Comparison of ENCODE assay signal across 8 cellular contexts in genomic region chr5:59598547-59598874, GRCh38.
DNase-seq lines count a peak whose midpoint lies in the region; TF ChIP-seq lines count a peak whose summit lies in the region.

No MANE protein-coding gene starts in this region.

- peak overlapping the region; percentile 53 for H3K9ac ChIP-seq in mucosa of rectum (ENCODE audit: low read depth in 1 of 2, low read length in 2 of 2)

- no peaks in the 10 kb centered on the region for H4K20me1 ChIP-seq in DOHH2 (ENCODE audit: control insufficient read depth, insufficient read depth, low read depth, low read length)

- DNase-seq in UCSD-AML1 (lab: John Stamatoyannopoulos, UW; ENCODE audit: unreplicated experiment), result peak; percentile 17
- DNase-seq in DMS153 (lab: John Stamatoyannopoulos, UW), result no peak
- DNase-seq in activated naive CD4-positive, alpha-beta T cell treated with anti-CD3 and anti-CD28 coated beads, Interleukin-2, amount 50 U/mL, for 16 hours, result no peak
- DNase-seq in activated naive CD8-positive, alpha-beta T cell treated with anti-CD3 and anti-CD28 coated beads for 36 hours, result no peak
- no peak for DNase-seq in HEK293T (ENCODE audit: extremely low spot score)

- CTCF ChIA-PET in HEK293 (lab: Yijun Ruan, JAX) (no interaction called here), HEK293T (lab: Yijun Ruan, JAX) (interaction anchor here (0.7 kb wide), 1 partner anchor 1068 kb away, joined by 3 read pairs; no protein-coding TSS in a partner anchor)

- POLR2A ChIA-PET in HEK293 (lab: Yijun Ruan, JAX) (no interaction called here), HEK293T (lab: Yijun Ruan, JAX) (no interaction called here)

- H3K36me3 Mint-ChIP-seq in activated naive CD8-positive, alpha-beta T cell treated with anti-CD3 and anti-CD28 coated beads for 36 hours, result no peaks in the 10 kb centered on the region

- H3K9me3 ChIP-seq in DOHH2 (ENCODE audit: control insufficient read depth, insufficient read depth, low read length) (no peaks in the 10 kb centered on the region), HEK293 (ENCODE audit: control insufficient read depth, insufficient read depth, low read depth, low read length) (no peaks in the 10 kb centered on the region), mucosa of rectum (ENCODE audit: control insufficient read depth in 2 of 2, low read length in 2 of 2) (no peaks in the 10 kb centered on the region)

- no peaks in the 10 kb centered on the region for H3K79me2 ChIP-seq in DOHH2 (ENCODE audit: control insufficient read depth, low read length)

- H3K4me1 Mint-ChIP-seq in activated naive CD8-positive, alpha-beta T cell treated with anti-CD3 and anti-CD28 coated beads for 36 hours, result no peaks in the 10 kb centered on the region

- H3K4me2 ChIP-seq in DOHH2 (ENCODE audit: low read length), result peak overlapping the region; percentile 10; the same call in 1 of the 2 replicates

- no peaks in the 10 kb centered on the region for H3K9me2 ChIP-seq in DOHH2 (replicated peaks; ENCODE audit: control insufficient read depth, low read length)

- peaks cover 9% of the 10 kb centered on the region for H3K4me1 ChIP-seq in DOHH2 (ENCODE audit: control insufficient read depth, low read length)
- peaks cover 4% of the 10 kb centered on the region for H3K4me1 ChIP-seq in HEK293 (ENCODE audit: control insufficient read depth, insufficient read depth, low read length)
- peaks cover 0 to 3% of the 10 kb centered on the region in 2 donors for H3K4me1 ChIP-seq in mucosa of rectum (ENCODE audit: control insufficient read depth in 2 of 2, insufficient read depth in 2 of 2, low read length in 2 of 2)

- H3K36me3 ChIP-seq in DOHH2 (ENCODE audit: control insufficient read depth, low read length) (no peaks in the 10 kb centered on the region), HEK293 (ENCODE audit: control insufficient read depth in 2 of 2, insufficient read depth in 1 of 2, low read length in 2 of 2) (no peaks in the 10 kb centered on the region), mucosa of rectum (ENCODE audit: control insufficient read depth in 2 of 2, insufficient read depth in 2 of 2, low read length in 2 of 2) (no peaks in the 10 kb centered on the region)

- TF ChIP-seq CTCF in DOHH2 (IDR thresholded peaks at IDR 0.05; ENCODE audit: low read depth, low read length, poor library complexity, severe bottlenecking) (no peak), HEK293 (tag by site-specific recombination; IDR thresholded peaks at IDR 0.05) (no peak)

- no peaks in the 10 kb centered on the region for H3F3A ChIP-seq in DOHH2 (ENCODE audit: control insufficient read depth, insufficient read depth)

- H3K27me3 Mint-ChIP-seq in activated naive CD8-positive, alpha-beta T cell treated with anti-CD3 and anti-CD28 coated beads for 36 hours, result peaks cover 21% of the 10 kb centered on the region

- no peak overlapping the region for H3K27ac Mint-ChIP-seq in activated naive CD8-positive, alpha-beta T cell treated with anti-CD3 and anti-CD28 coated beads for 36 hours

- H3K27ac ChIP-seq in DOHH2 (ENCODE audit: low read depth, low read length), result no peak overlapping the region
- no peak overlapping the region for H3K27ac ChIP-seq in HEK293 (ENCODE audit: extremely low read depth, low read depth, low read length)
- H3K27ac ChIP-seq in mucosa of rectum (ENCODE audit: low read depth in 2 of 2, low read length in 2 of 2), result peak overlapping the region; percentile 24 to 40

- no peaks in the 10 kb centered on the region for H3K27me3 ChIP-seq in DOHH2 (ENCODE audit: control insufficient read depth, low read length)
- H3K27me3 ChIP-seq in mucosa of rectum (ENCODE audit: control insufficient read depth in 2 of 2, insufficient read depth in 2 of 2, low read length in 2 of 2), result no peaks in the 10 kb centered on the region

- peaks cover 2% of the 10 kb centered on the region for H3K9me3 Mint-ChIP-seq in activated naive CD8-positive, alpha-beta T cell treated with anti-CD3 and anti-CD28 coated beads for 36 hours

- no peak overlapping the region for H3K4me3 Mint-ChIP-seq in activated naive CD8-positive, alpha-beta T cell treated with anti-CD3 and anti-CD28 coated beads for 36 hours

- 0 out of 2 replicates have a peak overlapping the region, but pooled peaks have one; percentile 24 for H3K4me3 ChIP-seq in DOHH2 (ENCODE audit: low read length)
- H3K4me3 ChIP-seq in HEK293 (ENCODE audit: low read depth, low read length), result no peak overlapping the region
- peak overlapping the region; percentile 54 to 66 for H3K4me3 ChIP-seq in mucosa of rectum (ENCODE audit: low read length in 2 of 2)

TF ChIP-seq in HEK293, 187 proteins besides CTCF, POLR2A, EP300 and RAD21:
- no peak for TF ChIP-seq ZNF266 (tag by site-specific recombination; IDR thresholded peaks at IDR 0.05; ENCODE audit: low read depth)
- peak; percentile 29; the same call in 1 of the 2 replicates for TF ChIP-seq ZFHX2 (tag by site-specific recombination; conservative IDR thresholded peaks at IDR 0.05)

TF ChIP-seq in HEK293T, 16 proteins besides CTCF, POLR2A, EP300 and RAD21:
- TF ChIP-seq FOXM1 (IDR thresholded peaks at IDR 0.05; ENCODE audit: borderline replicate concordance) (no peak), ZNF384 (IDR thresholded peaks at IDR 0.05) (no peak), ELF4 (IDR thresholded peaks at IDR 0.05) (no peak), TARDBP (IDR thresholded peaks at IDR 0.05) (no peak), FOXA1 (IDR thresholded peaks at IDR 0.05) (no peak), PKNOX1 (IDR thresholded peaks at IDR 0.05) (no peak)

Comparison
In these comparisons a context has a peak if more than half of its experiments do, and no peak if none do; other contexts are left out.
1. H3K27ac ChIP-seq: peak in mucosa of rectum (2 of 2); none in DOHH2 (single experiment) and HEK293 (single experiment).